21 cellular contexts compared by ENCODE assay signal in the genomic region with DNA sequence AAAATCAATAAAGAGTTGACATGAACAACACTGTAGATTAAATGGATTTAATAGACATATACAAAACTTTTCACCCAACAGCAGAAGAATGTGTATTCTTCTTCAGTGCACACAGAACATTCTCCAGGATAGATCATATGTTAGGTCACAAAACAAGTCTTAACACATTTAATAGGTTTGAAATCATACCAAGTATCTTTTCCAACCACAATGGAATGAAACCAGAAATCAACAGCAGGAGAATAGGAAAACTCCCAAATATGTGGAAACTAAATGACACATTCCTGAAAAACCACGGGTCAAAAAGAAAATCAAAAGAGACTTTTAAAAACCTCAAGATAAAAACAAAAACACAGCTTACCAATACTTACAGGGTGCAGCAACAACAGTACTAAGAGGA.
A peak's percentile ranks its signal among the peaks of the same experiment; 100 is the strongest.
DNase-seq lines count a peak whose midpoint lies in the region; ATAC-seq, FAIRE-seq and TF ChIP-seq lines count a peak whose summit lies in the region.
"Had no signal": no experiment of that assay in that cellular context is flagged by ENCODE, and none has a peak within 500 bp of the region (broad histone marks: within the 10 kb centered on the region; RNA-seq: fewer than 3 reads in every experiment).

No MANE protein-coding gene starts in this region.

- 57 to 69% (median 66%) methylated on average over 1 of the region's 1 CpG for WGBS in small intestine, 3 donors

- FAIRE-seq in bronchial epithelial cell (lab: Jason Lieb, UNC): no peak
- no peak for FAIRE-seq in small intestine (lab: Jason Lieb, UNC)
- FAIRE-seq: GM12891 had no signal

- intact Hi-C loops in posterior cingulate gyrus (cut with DNase I): no loop called here

- H3K27ac ChIP-seq in small intestine (ENCODE audit: low read depth in 1 of 2, low read length in 1 of 2): no peak overlapping the region
- H3K27ac ChIP-seq: pancreas had no signal

- H3K4me3 ChIP-seq in BJ (ENCODE audit: low read depth, low read length) (no peak overlapping the region), bronchial epithelial cell (ENCODE audit: low read depth, low read length) (no peak overlapping the region), small intestine (ENCODE audit: low read depth in 1 of 2, low read length in 2 of 2) (no peak overlapping the region)
- H3K4me3 ChIP-seq: pancreas, skin epidermis had no signal

- DNase-seq in BJ (ENCODE audit: low read depth): peak; percentile 34
- peak; percentile 89 for DNase-seq in LHCN-M2 (ENCODE audit: low read depth)
- DNase-seq in bronchial epithelial cell (ENCODE audit: low read depth): peak; percentile 82
- peak; percentile 37 for DNase-seq in glomerular visceral epithelial cell (ENCODE audit: extremely low spot score)
- no peak for DNase-seq in posterior cingulate gyrus
- DNase-seq in small intestine: no peak
- DNase-seq in GM03348 (ENCODE audit: low spot score): no peak
- DNase-seq: activated B cell treated with CpG ODN at 0.5 μM for 24 hours; activated CD8-positive, alpha-beta T cell treated with anti-CD3 and anti-CD28 coated beads, Interleukin-2, amount 10 ng/mL, durations not matched to agents 7 days and 5 days; activated naive CD8-positive, alpha-beta T cell treated with anti-CD3 and anti-CD28 coated beads for 36 hours; activated T-cell treated with anti-CD3 and anti-CD28 coated beads, Interleukin-2, amount 50 U/mL, for 48 hours; effector memory CD4-positive, alpha-beta T cell; H7; NCI-H187 treated with DMSO at 0.1 percent for 48 hours; pancreas; SHP77 treated with DMSO at 0.1 percent for 48 hours; stimulated activated CD4-positive, alpha-beta T cell treated with anti-CD3 and anti-CD28 coated beads, Interleukin-4, amount 100 ng/mL, for 4 hours; stimulated activated CD8-positive, alpha-beta memory T cell treated with anti-CD3 and anti-CD28 coated beads, Interleukin-4, amount 100 ng/mL, for 48 hours had no signal

- H3K9me3 ChIP-seq in small intestine (ENCODE audit: control insufficient read depth, low read depth): no peaks in the 10 kb centered on the region
- H3K9me3 ChIP-seq: pancreas had no signal

- TF ChIP-seq CTCF in BJ (IDR thresholded peaks at IDR 0.05; ENCODE audit: insufficient read depth, low read depth, low read length): no peak
- TF ChIP-seq CTCF in bronchial epithelial cell (IDR thresholded peaks at IDR 0.05; ENCODE audit: insufficient read depth, low read length, severe bottlenecking): no peak

- POLR2A ChIA-PET in BJ (lab: Charles Lee): no interaction called here

- CTCF ChIA-PET in BJ (lab: Yijun Ruan, JAX): no interaction called here

- no peaks in the 10 kb centered on the region for H3K27me3 ChIP-seq in BJ (ENCODE audit: control insufficient read depth, insufficient read depth, low read length)
- H3K27me3 ChIP-seq in bronchial epithelial cell (ENCODE audit: control insufficient read depth, insufficient read depth, low read length): no peaks in the 10 kb centered on the region
- no peaks in the 10 kb centered on the region for H3K27me3 ChIP-seq in small intestine (ENCODE audit: control insufficient read depth in 2 of 2, insufficient read depth in 2 of 2, low read length in 2 of 2)
- H3K27me3 ChIP-seq: pancreas had no signal

- no peak for ATAC-seq in GM19023 (IDR thresholded peaks at IDR 0.05; ENCODE audit: unreplicated experiment)
- ATAC-seq: activated CD8-positive, alpha-beta T cell treated with anti-CD3 and anti-CD28 coated beads, Interleukin-2, amount 10 ng/mL, durations not matched to agents 7 days and 5 days; pancreas had no signal

- H3K36me3 ChIP-seq in BJ (ENCODE audit: control insufficient read depth, insufficient read depth, low read length): no peaks in the 10 kb centered on the region
- no peaks in the 10 kb centered on the region for H3K36me3 ChIP-seq in bronchial epithelial cell (ENCODE audit: control insufficient read depth, insufficient read depth, low read length)
- H3K36me3 ChIP-seq in small intestine (ENCODE audit: control insufficient read depth in 2 of 2, insufficient read depth in 2 of 2, low read length in 2 of 2): no peaks in the 10 kb centered on the region
- H3K36me3 ChIP-seq: pancreas had no signal

- H3K4me1 ChIP-seq in small intestine (ENCODE audit: control insufficient read depth in 2 of 2, insufficient read depth in 1 of 2, low read depth in 1 of 2, low read length in 1 of 2): no peaks in the 10 kb centered on the region
- H3K4me1 ChIP-seq: pancreas had no signal

Comparison
In these comparisons a context has a peak if more than half of its experiments do, and no peak if none do; other contexts are left out.
1. DNase-seq: peak in BJ (single experiment), LHCN-M2 (single experiment), bronchial epithelial cell (single experiment) and glomerular visceral epithelial cell (single experiment); none in posterior cingulate gyrus (0 of 10), small intestine (single experiment) and GM03348 (single experiment).